ENCODE assay signal across 16 cellular contexts in the genomic region with DNA sequence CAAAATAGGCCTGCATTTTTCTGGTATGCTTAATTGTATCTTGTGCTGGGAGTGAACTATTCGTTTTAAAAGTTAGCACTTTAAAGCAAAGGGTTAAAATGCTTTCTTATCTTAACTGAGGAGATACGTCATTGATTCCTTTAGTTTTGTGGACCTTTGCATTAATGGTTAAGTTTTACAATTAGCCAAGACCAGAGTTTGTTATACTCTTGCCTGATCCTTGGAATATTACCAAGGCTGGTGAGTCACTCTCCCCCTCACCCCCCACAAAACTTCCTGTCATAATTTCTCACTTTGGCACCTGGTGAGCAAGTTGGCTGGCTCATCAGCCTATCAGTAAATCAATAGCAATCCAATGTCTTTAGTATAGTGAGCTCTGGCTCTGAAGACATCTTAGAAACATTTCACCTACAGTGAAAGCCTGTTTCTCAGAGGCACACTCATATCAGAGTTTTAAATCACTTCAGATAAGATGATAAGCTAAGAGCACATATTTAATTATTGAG. TPM values are rescaled to one million over a fixed set of nuclear protein-coding genes. Genes with fewer than 3 reads are reported as not detected.
DNase-seq lines count a peak whose midpoint lies in the region; ATAC-seq, FAIRE-seq and TF ChIP-seq lines count a peak whose summit lies in the region.
"Had no signal": no experiment of that assay in that cellular context is flagged by ENCODE, and none has a peak within 500 bp of the region (broad histone marks: within the 10 kb centered on the region; RNA-seq: fewer than 3 reads in every experiment).

No MANE protein-coding gene starts in this region.

- H3K18ac ChIP-seq in IMR-90 (ENCODE audit: low read depth, low read length): no peak overlapping the region; the same call in 1 of the 2 replicates

- H2BK15ac ChIP-seq in IMR-90 (ENCODE audit: low read depth, low read length): no peak overlapping the region

- H3K9ac ChIP-seq in IMR-90 (ENCODE audit: low read depth, low read length) (no peak overlapping the region), K562 (ENCODE audit: insufficient read depth in 1 of 2, low read depth in 2 of 2, low read length in 2 of 2) (no peak overlapping the region)
- H3K9ac ChIP-seq: BLaER1 treated with 17β-estradiol and CSF1 and Interleukin-3, amounts not matched to agents 10 nM and 100 nM had no signal

- BruUV-seq in IMR-90 (replicated peaks; lab: Mats Ljungman, UMichigan) (no TSS peak), K562 (replicated peaks; lab: Mats Ljungman, UMichigan) (no TSS peak)

- no peak overlapping the region for H3K14ac ChIP-seq in IMR-90 (replicated peaks; ENCODE audit: low read depth, low read length)

- in situ Hi-C loops in ACHN (cut with HindIII; ENCODE audit: low pct_ligation_motif_present, low pct_unique_long_range_greater_than_20kb, low sequenced_read_pairs): no loop called here
- in situ Hi-C loops in IMR-90 (cut with MboI; ENCODE audit: low sequenced_read_pairs): no loop called here
- in situ Hi-C loops in K562 (cut with MboI): no loop called here

- H3K23ac ChIP-seq in IMR-90 (ENCODE audit: low read depth, low read length): no peak overlapping the region

- no peak overlapping the region for H2BK20ac ChIP-seq in IMR-90 (ENCODE audit: low read depth, low read length)

- H3K27ac ChIP-seq in IMR-90 (ENCODE audit: insufficient read depth, low read length): no peak overlapping the region
- no peak overlapping the region for H3K27ac ChIP-seq in K562 (ENCODE audit: extremely low read depth, low read depth, low read length)
- H3K27ac ChIP-seq: BLaER1 treated with 17β-estradiol and CSF1 and Interleukin-3, amounts not matched to agents 10 nM and 100 nM had no signal

- H4K91ac ChIP-seq in IMR-90 (ENCODE audit: insufficient read depth, low read depth, low read length): no peak overlapping the region

- H2BK120ac ChIP-seq in IMR-90 (ENCODE audit: low read depth, low read length): no peak overlapping the region

- no CpG with 5 or more reads among the region's 2 CpGs for WGBS in IMR-90 (ENCODE audit: extremely low coverage in 2 of 2, insufficient read length in 1 of 2), 2 experiments
- 12% methylated on average over 2 of the region's 2 CpGs for WGBS in K562 (ENCODE audit: insufficient coverage, low coverage, missing lambda C conversion rate)

- POLR2A ChIA-PET in IMR-90 (lab: Charles Lee; ENCODE audit: unreplicated experiment): no interaction called here
- POLR2A ChIA-PET in K562 (lab: Yijun Ruan, JAX): interaction anchor here (0.6 to 1.2 kb wide), 3 partner anchors 16 to 1218 kb away, joined by 3 read pairs; no protein-coding TSS in a partner anchor

- H2AK9ac ChIP-seq in IMR-90 (replicated peaks; ENCODE audit: low read depth, low read length, poor library complexity): no peak overlapping the region

- no peak overlapping the region for H4K5ac ChIP-seq in IMR-90 (ENCODE audit: low read depth, low read length)

- H3K9me1 ChIP-seq in IMR-90 (ENCODE audit: insufficient read depth, low read length) (peaks cover 9% of the 10 kb centered on the region), K562 (ENCODE audit: control insufficient read depth, insufficient read depth, low read length) (no peaks in the 10 kb centered on the region)

- no peak for TF ChIP-seq RAD21 in IMR-90 (IDR thresholded peaks at IDR 0.05; ENCODE audit: low read length)
- no peak for TF ChIP-seq RAD21 in K562 (CRISPR knock-in tag; conservative IDR thresholded peaks at IDR 0.05 in 1 of 2, IDR thresholded peaks at IDR 0.05 in 1 of 2)

- peak; percentile 27; the same call in 1 of the 2 replicates for TF ChIP-seq EP300 in K562 (IDR thresholded peaks at IDR 0.05; ENCODE audit: low read length)

- CTCF ChIA-PET in IMR-90 (lab: Yijun Ruan, JAX) (interaction anchor here (1.0 to 1.4 kb wide), 2 partner anchors 12 to 26 kb away, joined by 3 read pairs; no protein-coding TSS in a partner anchor), K562 (lab: Yijun Ruan, JAX; ENCODE audit: low intra/inter-chr PET ratio) (no interaction called here)

- no peaks in the 10 kb centered on the region for H3K36me3 ChIP-seq in IMR-90 (ENCODE audit: control insufficient read depth, insufficient read depth, low read length)
- no peaks in the 10 kb centered on the region for H3K36me3 ChIP-seq in K562 (ENCODE audit: control insufficient read depth, insufficient read depth, low read length)
- H3K36me3 ChIP-seq: BLaER1 treated with 17β-estradiol and CSF1 and Interleukin-3, amounts not matched to agents 10 nM and 100 nM; spleen had no signal

- H3K4me1 ChIP-seq in IMR-90 (ENCODE audit: control insufficient read depth, insufficient read depth, low read length) (peaks cover 13% of the 10 kb centered on the region), K562 (replicated peaks in 1 of 2; ENCODE audit: control insufficient read depth in 2 of 2, insufficient read depth in 2 of 2, low read length in 2 of 2) (peaks cover 0 to 17% of the 10 kb centered on the region in 2 experiments; a peak in 3 of 5 replicates)

- no peaks in the 10 kb centered on the region for H3K9me3 ChIP-seq in IMR-90 (ENCODE audit: control insufficient read depth, insufficient read depth, low read length)
- H3K9me3 ChIP-seq in K562 (replicated peaks; ENCODE audit: control insufficient read depth, insufficient read depth, low read depth, low read length): no peaks in the 10 kb centered on the region
- H3K9me3 ChIP-seq: BLaER1 treated with 17β-estradiol and CSF1 and Interleukin-3, amounts not matched to agents 10 nM and 100 nM; spleen had no signal

- H3K4me3 ChIP-seq in IMR-90 (ENCODE audit: insufficient read depth, low read depth, low read length) (no peak overlapping the region), K562 (no peak overlapping the region)
- H3K4me3 ChIP-seq: BLaER1 treated with 17β-estradiol and CSF1 and Interleukin-3, amounts not matched to agents 10 nM and 100 nM; lung; spleen had no signal

- H2AFZ ChIP-seq in IMR-90 (replicated peaks; ENCODE audit: low read length, poor library complexity) (no peak overlapping the region), K562 (ENCODE audit: low read depth, low read length) (no peak overlapping the region)

- H4K20me1 ChIP-seq in IMR-90 (ENCODE audit: insufficient read depth, low read length) (no peaks in the 10 kb centered on the region), K562 (replicated peaks; ENCODE audit: control insufficient read depth, insufficient read depth, low read length) (no peaks in the 10 kb centered on the region)
- H4K20me1 ChIP-seq: BLaER1 treated with 17β-estradiol and CSF1 and Interleukin-3, amounts not matched to agents 10 nM and 100 nM had no signal

- H3K4ac ChIP-seq in IMR-90 (ENCODE audit: low read depth, low read length): no peak overlapping the region

- H3K79me2 ChIP-seq in K562 (ENCODE audit: control insufficient read depth, insufficient read depth, low read length): no peaks in the 10 kb centered on the region

- H3K79me1 ChIP-seq in IMR-90 (ENCODE audit: low read depth in 1 of 2, low read length in 2 of 2): no peaks in the 10 kb centered on the region

- H3K27me3 ChIP-seq in IMR-90 (ENCODE audit: control insufficient read depth, insufficient read depth, low read length) (no peaks in the 10 kb centered on the region), K562 (ENCODE audit: control insufficient read depth in 2 of 2, insufficient read depth in 2 of 2, low read length in 2 of 2) (no peaks in the 10 kb centered on the region)
- H3K27me3 ChIP-seq: BLaER1 treated with 17β-estradiol and CSF1 and Interleukin-3, amounts not matched to agents 10 nM and 100 nM; spleen had no signal

- no peak overlapping the region for H3K56ac ChIP-seq in IMR-90 (ENCODE audit: extremely low read depth, insufficient read depth, low read length)

- dilution Hi-C loops in IMR-90 (cut with HindIII; ENCODE audit: low sequenced_read_pairs, unreplicated experiment): no loop called here

- FAIRE-seq in K562 (lab: Jason Lieb, UNC): peak; percentile 56
- FAIRE-seq: GM18507 had no signal

- no peak overlapping the region for H2AK5ac ChIP-seq in IMR-90 (ENCODE audit: low read depth, low read length)

- H4K8ac ChIP-seq in IMR-90 (ENCODE audit: low read depth in 2 of 2, low read length in 2 of 2): no peak overlapping the region

- TF ChIP-seq POLR2A in IMR-90 (IDR thresholded peaks at IDR 0.05; ENCODE audit: low read depth, low read length) (no peak), K562 (conservative IDR thresholded peaks at IDR 0.05) (no peak)

- H3K4me2 ChIP-seq in IMR-90 (ENCODE audit: low read depth, low read length): peak overlapping the region; percentile 29; the same call in 1 of the 2 replicates
- no peak overlapping the region; the same call in 1 of the 2 replicates for H3K4me2 ChIP-seq in K562 (ENCODE audit: insufficient read depth, low read length)
- H3K4me2 ChIP-seq: BLaER1 treated with 17β-estradiol and CSF1 and Interleukin-3, amounts not matched to agents 10 nM and 100 nM had no signal

- no peak overlapping the region for H2BK5ac ChIP-seq in IMR-90 (ENCODE audit: low read depth, low read length, poor library complexity, severe bottlenecking)

- DNase-seq in ACHN (peak; percentile 72), IMR-90 (peak; percentile 93), K562 (ENCODE audit: extremely low read depth in 1 of 4, low spot score in 3 of 4) (peak in 2 of 4 experiments; percentile 26 to 61), left lobe of liver (ENCODE audit: low spot score) (no peak), KG1 (lab: John Stamatoyannopoulos, UW) (no peak), cardiac septum (ENCODE audit: low spot score) (no peak)
- DNase-seq in NK-92 treated with Interleukin-12 subunit alpha and Interleukin-12 subunit beta, amount 100 ng/mL, for 24 hours (lab: John Stamatoyannopoulos, UW): no peak
- DNase-seq: activated B cell treated with CpG ODN at 0.5 μM for 24 hours; activated gamma-delta T cell; NCI-H69; spleen; stimulated activated naive CD4-positive, alpha-beta T cell had no signal

- intact Hi-C loops in IMR-90 (cut with micrococcal nuclease) (no loop called here), K562 (cut with micrococcal nuclease) (no loop called here), cardiac septum (cut with DNase I) (no loop called here)

- peak; percentile 27 for ATAC-seq in IMR-90 (ENCODE audit: low read depth)
- ATAC-seq in K562: peak; percentile 54; the same call in 2 of the 3 replicates
- peak; percentile 5 for ATAC-seq in left lobe of liver
- ATAC-seq in HG02973 (IDR thresholded peaks at IDR 0.05; ENCODE audit: unreplicated experiment): no peak

- TF ChIP-seq CTCF in IMR-90 (conservative IDR thresholded peaks at IDR 0.05; ENCODE audit: low read depth, low read length): no peak
- no peak for TF ChIP-seq CTCF in K562 (IDR thresholded peaks at IDR 0.05 in 2 of 3, conservative IDR thresholded peaks at IDR 0.05 in 1 of 3; ENCODE audit: insufficient read depth in 2 of 3, low read depth in 1 of 3, low read length in 3 of 3)

RNA-seq across cellular contexts. Expression of a gene that starts 26.7 kb away (rescaled TPM):
- total RNA-seq in IMR-90 (2012; rRNA removed) (not detected in 2 replicates), K562 (2014; rRNA removed) (not detected in 2 replicates), K562 (2014; rRNA removed; fragmentation: Illumina TruSeq; extraction: Trizol) (not detected in 2 replicates), K562 (2015; rRNA removed; fragmentation: Illumina TruSeq; extraction: Trizol) (not detected in 2 replicates), K562 (2021) (0.18 TPM in 1 of 2 replicates, not detected in the other), left lobe of liver (351 TPM), cardiac septum (not detected)
- polyA plus RNA-seq in IMR-90 (2012; rRNA removed) (not detected in 2 replicates), K562 (2011; rRNA removed) (not detected in 2 replicates), K562 (2014; fragmentation: Illumina TruSeq; extraction: Trizol) (not detected in 2 replicates), K562 (2014; fragmentation: Nextera tagmentation; extraction: Ambion mirVana) (not detected), K562 (2014; rRNA removed) (not detected in 2 replicates)
- not detected in 2 replicates for polyA plus RNA-seq in IMR-90 (2012; cell fraction: cytosol; rRNA removed)
- not detected in 2 replicates for polyA plus RNA-seq in IMR-90 (2012; cell fraction: nucleus; rRNA removed; ENCODE audit: low replicate concordance)
- not detected in 2 replicates for total RNA-seq in K562 (2011; cell fraction: chromatin; rRNA removed; ENCODE audit: low replicate concordance)
- total RNA-seq in K562 (2011; cell fraction: nucleolus; rRNA removed): not detected in 2 replicates
- not detected in 2 replicates for total RNA-seq in K562 (2011; cell fraction: nucleoplasm; rRNA removed)
- polyA plus RNA-seq in K562 (2011; cell fraction: cytosol; rRNA removed): not detected in 2 replicates
- not detected in 2 replicates for polyA plus RNA-seq in K562 (2011; cell fraction: nucleus; rRNA removed)
- not detected in 2 replicates for polyA plus RNA-seq in K562 (2012)
- not detected in 2 replicates for polyA minus RNA-seq in K562 (2011; rRNA and poly(A)+ RNA removed)
- polyA minus RNA-seq in K562 (2011; cell fraction: cytosol; rRNA and poly(A)+ RNA removed): not detected in 2 replicates
- not detected in 2 replicates for polyA minus RNA-seq in K562 (2011; cell fraction: nucleus; rRNA and poly(A)+ RNA removed)
- total RNA-seq: activated B cell treated with CpG ODN at 0.5 μM for 24 hours, spleen had no signal
- polyA plus RNA-seq: lung, spleen had no signal

Comparison
In these comparisons a context has a peak if more than half of its experiments do, and no peak if none do; other contexts are left out.
1. DNase-seq: peak in ACHN (single experiment) and IMR-90 (single experiment); none in left lobe of liver (single experiment), KG1 (single experiment), NK-92 treated with Interleukin-12 subunit alpha and Interleukin-12 subunit beta, amount 100 ng/mL, for 24 hours (single experiment) and cardiac septum (single experiment).
2. RNA of a gene that starts 26.7 kb away (total RNA-seq): 351 TPM in left lobe of liver (single experiment); not detected in cardiac septum (single experiment), not detected in IMR-90 and 0.18 TPM in K562; every median in the first group is over 100 times any median in the second.